13 cellular contexts compared by ENCODE assay signal in the genomic region with DNA sequence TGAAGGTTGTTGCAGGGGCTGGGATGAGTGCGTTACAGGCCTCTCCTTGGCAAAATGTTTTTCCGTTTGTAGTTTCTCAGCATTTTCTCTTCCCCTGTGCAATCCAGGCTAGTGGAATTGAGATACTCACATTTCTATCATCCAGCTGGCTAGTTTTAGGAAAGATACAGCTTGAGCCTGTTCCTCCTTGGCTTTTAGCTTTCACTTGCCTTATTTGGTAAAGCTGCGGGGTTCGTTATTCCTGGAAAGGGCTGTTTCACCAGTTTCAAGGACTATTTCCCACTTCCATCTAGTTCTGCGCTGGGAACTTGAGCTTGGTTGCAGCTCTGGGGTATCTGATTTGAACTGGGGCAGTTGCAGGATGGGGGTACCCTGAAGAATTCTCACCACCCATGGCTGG.
DNase-seq lines count a peak whose midpoint lies in the region; ATAC-seq, FAIRE-seq and TF ChIP-seq lines count a peak whose summit lies in the region.
"Had no signal": no experiment of that assay in that cellular context is flagged by ENCODE, and none has a peak within 500 bp of the region (broad histone marks: within the 10 kb centered on the region; RNA-seq: fewer than 3 reads in every experiment).

No MANE protein-coding gene starts in this region.

- no peak overlapping the region for H4K8ac ChIP-seq in H1 (ENCODE audit: extremely low read depth, insufficient read depth, low read length)

- H3K9me3 ChIP-seq in SJSA1 (replicated peaks) (no peaks in the 10 kb centered on the region), H1 (ENCODE audit: insufficient read depth in 2 of 2, low read depth in 1 of 2, low read length in 1 of 2) (no peaks in the 10 kb centered on the region), subcutaneous abdominal adipose tissue (ENCODE audit: control insufficient read depth in 5 of 5, low read length in 5 of 5) (no peaks in the 10 kb centered on the region)

- H4K20me1 ChIP-seq in H1 (replicated peaks in 1 of 2; ENCODE audit: control insufficient read depth in 1 of 2, insufficient read depth in 2 of 2, low read length in 2 of 2), result no peaks in the 10 kb centered on the region

- H2BK20ac ChIP-seq in H1 (ENCODE audit: low read length), result 0 out of 2 replicates have a peak overlapping the region, but pooled peaks have one; percentile 21

- H3K4me3 ChIP-seq in SJSA1 (no peak overlapping the region), H1 (ENCODE audit: extremely low read depth in 1 of 4, insufficient read depth in 2 of 4, low read depth in 3 of 4, low read length in 4 of 4) (no peak overlapping the region), subcutaneous abdominal adipose tissue (ENCODE audit: low read depth in 1 of 5, low read length in 5 of 5) (no peak overlapping the region)

- H3K36me3 Mint-ChIP-seq in mesothelial cell of epicardium, result no peaks in the 10 kb centered on the region

- H3K4me1 Mint-ChIP-seq in mesothelial cell of epicardium, result peaks cover 42% of the 10 kb centered on the region

- peak in 1 of 2 experiments; percentile 29 for DNase-seq in SJSA1 (ENCODE audit: low read depth in 1 of 2, low spot score in 2 of 2)
- no peak for DNase-seq in H1 (ENCODE audit: low read depth in 1 of 2, low spot score in 2 of 2)
- no peak for DNase-seq in mesothelial cell of epicardium (ENCODE audit: low spot score in 2 of 2, unreplicated experiment in 2 of 2)
- DNase-seq in DMS79 treated with DMSO at 0.1 percent for 48 hours (lab: John Stamatoyannopoulos, UW), result no peak
- DNase-seq: DMS53, erythroblast, NCI-H187 had no signal

- no peak overlapping the region for H2AFZ ChIP-seq in H1 (ENCODE audit: low read length)

- H4K5ac ChIP-seq in H1 (ENCODE audit: insufficient read length, low read depth, low read length), result no peak overlapping the region

- 81% methylated on average over 5 of the region's 5 CpGs; no CpG with 5 or more reads in 1 of the 2 experiments for WGBS in H1 (ENCODE audit: extremely low coverage in 1 of 2, insufficient coverage in 1 of 2, insufficient read length in 1 of 2, insufficient replicate concordance in 2 of 2, low coverage in 1 of 2, low lambda C conversion rate in 2 of 2, missing lambda C conversion rate in 1 of 2), 2 experiments

- ATAC-seq in GM21619 (IDR thresholded peaks at IDR 0.05; ENCODE audit: unreplicated experiment), result no peak
- no peak for ATAC-seq in HG03460 (IDR thresholded peaks at IDR 0.05; ENCODE audit: unreplicated experiment)
- no peak for ATAC-seq in GM21786 (IDR thresholded peaks at IDR 0.05; ENCODE audit: unreplicated experiment)
- ATAC-seq: activated CD4-positive, CD25-positive, alpha-beta regulatory T cell treated with anti-CD3 and anti-CD28 coated beads, Interleukin-2, amount 50 U/mL, for 24 hours had no signal

- H2BK12ac ChIP-seq in H1 (ENCODE audit: low read depth, low read length), result no peak overlapping the region

- H3K27me3 ChIP-seq in SJSA1 (replicated peaks) (no peaks in the 10 kb centered on the region), H1 (replicated peaks in 1 of 4; ENCODE audit: control insufficient read depth in 3 of 4, extremely low read depth in 1 of 4, insufficient read depth in 3 of 4, low read length in 3 of 4) (no peaks in the 10 kb centered on the region), subcutaneous abdominal adipose tissue (ENCODE audit: control insufficient read depth in 5 of 5, insufficient read depth in 4 of 5, low read length in 5 of 5) (no peaks in the 10 kb centered on the region)

- H3K36me3 ChIP-seq in SJSA1 (no peaks in the 10 kb centered on the region), H1 (ENCODE audit: control insufficient read depth in 2 of 4, insufficient read depth in 4 of 4, low read length in 3 of 4) (no peaks in the 10 kb centered on the region), subcutaneous abdominal adipose tissue (ENCODE audit: control insufficient read depth in 5 of 5, insufficient read depth in 5 of 5, low read length in 5 of 5) (no peaks in the 10 kb centered on the region)

- H3K9ac ChIP-seq in H1 (replicated peaks in 1 of 4; ENCODE audit: extremely low read depth in 1 of 4, low read depth in 3 of 4, low read length in 3 of 4) (no peak overlapping the region), subcutaneous abdominal adipose tissue (ENCODE audit: low read length in 5 of 5) (peak overlapping the region in 1 of 5 donors; percentile 8)

- no peak overlapping the region for H3K18ac ChIP-seq in H1 (ENCODE audit: extremely low read depth, low read length)

- H4K91ac ChIP-seq in H1 (replicated peaks; ENCODE audit: insufficient read length, low read length), result no peak overlapping the region

- H3K4me2 ChIP-seq in H1 (ENCODE audit: insufficient read depth in 1 of 2, low read depth in 2 of 2, low read length in 2 of 2), result no peak overlapping the region

- POLR2A ChIA-PET in H1 (lab: Charles Lee; ENCODE audit: partially characterized antibody), result interaction anchor here (2.5 kb wide), 1 partner anchor 13 kb away, joined by 5 read pairs; no protein-coding TSS in a partner anchor

- H3K23me2 ChIP-seq in H1 (ENCODE audit: low read depth, low read length), result no peaks in the 10 kb centered on the region

- no peak for TF ChIP-seq CTCF in H1 (IDR thresholded peaks at IDR 0.05; ENCODE audit: control extremely low read depth in 1 of 3, insufficient read depth in 1 of 3, low read depth in 1 of 3, low read length in 3 of 3)
- TF ChIP-seq CTCF in mesothelial cell of epicardium (IDR thresholded peaks at IDR 0.05; ENCODE audit: unreplicated experiment), result no peak

- no peak overlapping the region for H2BK5ac ChIP-seq in H1 (ENCODE audit: low read depth, low read length)

- no peaks in the 10 kb centered on the region for H3K79me2 ChIP-seq in H1 (ENCODE audit: control insufficient read depth in 1 of 2, insufficient read depth in 2 of 2, low read length in 2 of 2)

- no peak for FAIRE-seq in H1 (lab: Jason Lieb, UNC)
- FAIRE-seq: GM18507 had no signal

- no peaks in the 10 kb centered on the region for H3K27me3 Mint-ChIP-seq in mesothelial cell of epicardium (ENCODE audit: low read depth)

- no peak overlapping the region for H2BK120ac ChIP-seq in H1 (replicated peaks; ENCODE audit: low read depth, low read length)

- H2AK5ac ChIP-seq in H1 (ENCODE audit: low read depth, low read length), result no peak overlapping the region

- H3K4ac ChIP-seq in H1 (replicated peaks; ENCODE audit: insufficient read length, low read depth, low read length), result no peak overlapping the region

- no peaks in the 10 kb centered on the region for H3K9me3 Mint-ChIP-seq in mesothelial cell of epicardium

- no peak overlapping the region for H3K4me3 Mint-ChIP-seq in mesothelial cell of epicardium

- no peak for TF ChIP-seq RAD21 in H1 (IDR thresholded peaks at IDR 0.05 in 1 of 2, conservative IDR thresholded peaks at IDR 0.05 in 1 of 2; ENCODE audit: low read depth in 2 of 2, low read length in 2 of 2)

- H3K27ac Mint-ChIP-seq in mesothelial cell of epicardium, result peak overlapping the region; percentile 74

- peak overlapping the region; percentile 46 for H3K27ac ChIP-seq in SJSA1
- no peak overlapping the region for H3K27ac ChIP-seq in H1 (ENCODE audit: low read depth, low read length)
- H3K27ac ChIP-seq in subcutaneous abdominal adipose tissue (ENCODE audit: low read depth, low read length), result peak overlapping the region; percentile 4

- no peak overlapping the region for H3K23ac ChIP-seq in H1 (ENCODE audit: insufficient read length)

- TF ChIP-seq EP300 in H1 (IDR thresholded peaks at IDR 0.05; ENCODE audit: borderline replicate concordance in 1 of 2, low read depth in 2 of 2, low read length in 2 of 2), result no peak

- no peak overlapping the region for H3K56ac ChIP-seq in H1 (replicated peaks; ENCODE audit: insufficient read length, low read depth, low read length)

- peaks cover 22% of the 10 kb centered on the region for H3K4me1 ChIP-seq in SJSA1 (replicated peaks)
- peaks cover 0 to 5% (median 0%) of the 10 kb centered on the region in 4 experiments; a peak in 3 of 7 replicates for H3K4me1 ChIP-seq in H1 (replicated peaks in 1 of 4; ENCODE audit: control insufficient read depth in 3 of 4, insufficient read depth in 4 of 4, low read length in 3 of 4)
- peaks cover 0 to 35% (median 25%) of the 10 kb centered on the region in 5 donors for H3K4me1 ChIP-seq in subcutaneous abdominal adipose tissue (ENCODE audit: control insufficient read depth in 5 of 5, insufficient read depth in 5 of 5, low read length in 5 of 5)

- no peaks in the 10 kb centered on the region for H3K79me1 ChIP-seq in H1 (ENCODE audit: low read depth, low read length)

- CTCF ChIA-PET in H1 (lab: Charles Lee; ENCODE audit: partially characterized antibody), result interaction anchor here (1.2 to 2.2 kb wide), 5 partner anchors 11 to 244 kb away, joined by 3 to 7 read pairs (median 3); no protein-coding TSS in a partner anchor

- H2BK15ac ChIP-seq in H1 (ENCODE audit: low read length), result no peak overlapping the region

- no peak overlapping the region for H3K14ac ChIP-seq in H1 (ENCODE audit: insufficient read length)

- TF ChIP-seq POLR2A in H1 (IDR thresholded peaks at IDR 0.05; ENCODE audit: control extremely low read depth in 1 of 2, low read depth in 2 of 2, low read length in 2 of 2), result no peak

TF ChIP-seq in H1, 55 proteins besides CTCF, POLR2A, EP300 and RAD21:
- TF ChIP-seq SRF (IDR thresholded peaks at IDR 0.05; ENCODE audit: low read depth, low read length) (peak; percentile 80; the same call in 1 of the 2 replicates), PHF8 (conservative IDR thresholded peaks at IDR 0.05; ENCODE audit: low read depth, low read length) (no peak)
